ENCODE assay signal across 24 cellular contexts in genomic region chr6:355373-355772, GRCh38. TPM values are rescaled to one million over a fixed set of nuclear protein-coding genes. Genes with fewer than 3 reads are reported as not detected.
DNase-seq lines count a peak whose midpoint lies in the region; ATAC-seq and TF ChIP-seq lines count a peak whose summit lies in the region.
"Had no signal": no experiment of that assay in that cellular context is flagged by ENCODE, and none has a peak within 500 bp of the region (broad histone marks: within the 10 kb centered on the region; RNA-seq: fewer than 3 reads in every experiment).

No MANE protein-coding gene starts in this region.

- no peaks in the 10 kb centered on the region for H3K9me3 ChIP-seq in OCI-LY3 (ENCODE audit: insufficient read depth, low read length)
- H3K9me3 ChIP-seq: Peyer's patch, SJSA1 had no signal

- peaks cover 21% of the 10 kb centered on the region for H3K36me3 ChIP-seq in OCI-LY3 (replicated peaks; ENCODE audit: low read depth, low read length)
- H3K36me3 ChIP-seq: SJSA1 had no signal

- H2AFZ ChIP-seq in OCI-LY3 (ENCODE audit: low read depth, low read length): no peak overlapping the region

- H3K4me1 Mint-ChIP-seq in dendritic cell treated with granulocyte-macrophage colony-stimulating factor and Interleukin-4, amounts not matched to agents 40 ng/mL and 50 ng/mL, for 4 days (ENCODE audit: low read depth): peaks cover 86% of the 10 kb centered on the region
- peaks cover 58 to 85% of the 10 kb centered on the region in 2 donors for H3K4me1 Mint-ChIP-seq in stimulated activated naive B cell treated with anti-CD40 and anti-IgM and Interleukin-4, amounts not matched to agents 10 μg/mL and 1 μg/mL and 100 μg/mL, for 72 hours
- H3K4me1 Mint-ChIP-seq in naive thymus-derived CD8-positive, alpha-beta T cell: peaks cover 15 to 27% (median 21%) of the 10 kb centered on the region in 4 donors

- no peaks in the 10 kb centered on the region for H3K27me3 ChIP-seq in OCI-LY3 (ENCODE audit: low read depth, low read length)
- H3K27me3 ChIP-seq: Peyer's patch had no signal

- H3K36me3 Mint-ChIP-seq in dendritic cell treated with granulocyte-macrophage colony-stimulating factor and Interleukin-4, amounts not matched to agents 40 ng/mL and 50 ng/mL, for 4 days (ENCODE audit: low read depth): peaks cover 54% of the 10 kb centered on the region
- peaks cover 11 to 34% of the 10 kb centered on the region in 2 donors for H3K36me3 Mint-ChIP-seq in stimulated activated naive B cell treated with anti-CD40 and anti-IgM and Interleukin-4, amounts not matched to agents 10 μg/mL and 1 μg/mL and 100 μg/mL, for 72 hours
- peaks cover 0 to 14% (median 2%) of the 10 kb centered on the region in 3 donors for H3K36me3 Mint-ChIP-seq in naive thymus-derived CD8-positive, alpha-beta T cell

- no peaks in the 10 kb centered on the region for H3K79me2 ChIP-seq in OCI-LY3 (ENCODE audit: low read length)

- H3K27ac ChIP-seq in OCI-LY3 (ENCODE audit: low read length): peak overlapping the region; percentile 38
- H3K27ac ChIP-seq: 22Rv1, C4-2B, HL-60, SJSA1 had no signal

- DNase-seq in Right ventricle myocardium inferior (ENCODE audit: missing footprints) (peak; percentile 56), left cardiac atrium (no peak)
- DNase-seq in stimulated activated naive B cell treated with anti-CD40 and anti-IgM and Interleukin-4, amounts not matched to agents 10 μg/mL and 1 μg/mL and 100 μg/mL, for 72 hours: no peak
- DNase-seq in naive thymus-derived CD8-positive, alpha-beta T cell: no peak
- DNase-seq: EL, GF-D8, H7, KG1, NCI-H1092 treated with DMSO at 0.1 percent for 48 hours, NCI-H146, NCI-H2029, NCI-H226, NCI-H510A treated with DMSO at 0.1 percent for 48 hours, NCI-H748 treated with DMSO at 0.1 percent for 48 hours, Peyer's patch had no signal

- peak overlapping the region; percentile 86 for H3K27ac Mint-ChIP-seq in dendritic cell treated with granulocyte-macrophage colony-stimulating factor and Interleukin-4, amounts not matched to agents 40 ng/mL and 50 ng/mL, for 4 days
- peak overlapping the region; percentile 100 for H3K27ac Mint-ChIP-seq in stimulated activated naive B cell treated with anti-CD40 and anti-IgM and Interleukin-4, amounts not matched to agents 10 μg/mL and 1 μg/mL and 100 μg/mL, for 72 hours
- H3K27ac Mint-ChIP-seq in naive thymus-derived CD8-positive, alpha-beta T cell: no peak overlapping the region

- peaks cover 15% of the 10 kb centered on the region; the same call in 1 of the 2 replicates for H4K20me1 ChIP-seq in OCI-LY3 (ENCODE audit: insufficient read depth, low read length)

- H3K9me3 Mint-ChIP-seq in dendritic cell treated with granulocyte-macrophage colony-stimulating factor and Interleukin-4, amounts not matched to agents 40 ng/mL and 50 ng/mL, for 4 days: no peaks in the 10 kb centered on the region
- peaks cover 1 to 3% of the 10 kb centered on the region in 2 donors for H3K9me3 Mint-ChIP-seq in stimulated activated naive B cell treated with anti-CD40 and anti-IgM and Interleukin-4, amounts not matched to agents 10 μg/mL and 1 μg/mL and 100 μg/mL, for 72 hours
- H3K9me3 Mint-ChIP-seq in naive thymus-derived CD8-positive, alpha-beta T cell: peaks cover 0 to 11% (median 0%) of the 10 kb centered on the region in 9 donors

- no peak overlapping the region for H3K9ac ChIP-seq in OCI-LY3 (ENCODE audit: low read length)

- H3K4me1 ChIP-seq in OCI-LY3 (ENCODE audit: low read length): peaks cover 64% of the 10 kb centered on the region
- H3K4me1 ChIP-seq: SJSA1 had no signal

- no peaks in the 10 kb centered on the region for H3K27me3 Mint-ChIP-seq in dendritic cell treated with granulocyte-macrophage colony-stimulating factor and Interleukin-4, amounts not matched to agents 40 ng/mL and 50 ng/mL, for 4 days
- no peaks in the 10 kb centered on the region for H3K27me3 Mint-ChIP-seq in stimulated activated naive B cell treated with anti-CD40 and anti-IgM and Interleukin-4, amounts not matched to agents 10 μg/mL and 1 μg/mL and 100 μg/mL, for 72 hours
- no peaks in the 10 kb centered on the region for H3K27me3 Mint-ChIP-seq in naive thymus-derived CD8-positive, alpha-beta T cell

- intact Hi-C loops in Right ventricle myocardium inferior (cut with DNase I) (no loop called here), left cardiac atrium (cut with DNase I) (no loop called here)
- intact Hi-C loops in dendritic cell treated with granulocyte-macrophage colony-stimulating factor and Interleukin-4, amounts not matched to agents 40 ng/mL and 50 ng/mL, for 4 days (cut with micrococcal nuclease): loop anchor here (5.0 kb wide), 1 partner anchor 37 kb away; the partner anchor contains the start of gene IRF4

- no peak overlapping the region for H3K4me3 ChIP-seq in OCI-LY3 (ENCODE audit: low read length)
- H3K4me3 ChIP-seq: Peyer's patch, SJSA1 had no signal

- POLR2A ChIA-PET in naive thymus-derived CD8-positive, alpha-beta T cell (lab: Charles Lee): no interaction called here

- ATAC-seq in Right ventricle myocardium inferior (no peak), left cardiac atrium (no peak), GM19035 (IDR thresholded peaks at IDR 0.05; ENCODE audit: unreplicated experiment) (no peak), HG02610 (IDR thresholded peaks at IDR 0.05; ENCODE audit: unreplicated experiment) (no peak)
- peak in 1 of 2 donors; percentile 0 for ATAC-seq in stimulated activated naive B cell treated with anti-CD40 and anti-IgM and Interleukin-4, amounts not matched to agents 10 μg/mL and 1 μg/mL and 100 μg/mL, for 72 hours (replicated peaks)
- ATAC-seq in naive thymus-derived CD8-positive, alpha-beta T cell: no peak

- H3K4me2 ChIP-seq in OCI-LY3 (ENCODE audit: low read length): peak overlapping the region; percentile 15

- peak overlapping the region; percentile 5 for H3K4me3 Mint-ChIP-seq in dendritic cell treated with granulocyte-macrophage colony-stimulating factor and Interleukin-4, amounts not matched to agents 40 ng/mL and 50 ng/mL, for 4 days
- no peak overlapping the region for H3K4me3 Mint-ChIP-seq in stimulated activated naive B cell treated with anti-CD40 and anti-IgM and Interleukin-4, amounts not matched to agents 10 μg/mL and 1 μg/mL and 100 μg/mL, for 72 hours
- no peak overlapping the region for H3K4me3 Mint-ChIP-seq in naive thymus-derived CD8-positive, alpha-beta T cell

- TF ChIP-seq CTCF in OCI-LY3 (IDR thresholded peaks at IDR 0.05; ENCODE audit: low read depth, low read length): no peak

RNA-seq across cellular contexts. Expression of gene IRF4, which starts 36.2 kb away (rescaled TPM):
- total RNA-seq in Right ventricle myocardium inferior (0.68 TPM), left cardiac atrium (1 to 10 TPM in 1 of 2 donors, under 1 TPM in 1; 0.65 to 1.6 TPM)
- total RNA-seq in naive thymus-derived CD8-positive, alpha-beta T cell: 10 to 100 TPM in 1 of 2 experiments, 1 to 10 TPM in 1; 7.4 to 10.4 TPM
- polyA plus RNA-seq in naive thymus-derived CD8-positive, alpha-beta T cell: under 1 TPM; 0.44 to 0.97 (median 0.94) TPM
- total RNA-seq: HT-29 had no signal

Comparison
In these comparisons a context has a peak if more than half of its experiments do, and no peak if none do; other contexts are left out.
1. H3K27ac Mint-ChIP-seq: peak in dendritic cell treated with granulocyte-macrophage colony-stimulating factor and Interleukin-4, amounts not matched to agents 40 ng/mL and 50 ng/mL, for 4 days (single experiment) and stimulated activated naive B cell treated with anti-CD40 and anti-IgM and Interleukin-4, amounts not matched to agents 10 μg/mL and 1 μg/mL and 100 μg/mL, for 72 hours (single experiment); none in naive thymus-derived CD8-positive, alpha-beta T cell (0 of 10).